In the genomic region with DNA sequence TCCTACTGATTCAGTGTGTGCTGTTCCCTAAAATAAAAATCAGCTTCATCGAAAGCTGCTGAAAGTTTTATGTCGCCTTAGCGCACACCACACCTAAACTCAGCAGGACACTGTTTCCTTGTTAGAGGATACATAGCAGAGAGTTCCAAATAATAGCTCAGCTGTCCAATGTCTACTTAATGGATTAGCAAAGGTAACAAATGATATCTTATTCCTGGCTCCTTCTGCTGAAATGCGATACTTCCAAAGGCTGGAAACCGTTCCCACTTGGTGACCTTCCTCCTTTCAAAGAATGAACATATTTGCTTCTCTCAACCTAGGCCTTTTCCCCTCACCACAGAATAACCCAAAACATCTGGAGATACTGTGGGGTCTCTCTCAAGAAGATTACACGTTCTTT, we compare ENCODE assay signal across 17 cellular contexts.
"Had no signal": no experiment of that assay in that cellular context is flagged by ENCODE, and none has a peak within 500 bp of the region (broad histone marks: within the 10 kb centered on the region; RNA-seq: fewer than 3 reads in every experiment).

No MANE protein-coding gene starts in this region.

- H3K27me3 ChIP-seq: esophagus muscularis mucosa, gastrocnemius medialis, right lobe of liver, transverse colon, vagina had no signal

- H3K4me3 ChIP-seq: esophagus muscularis mucosa, gastrocnemius medialis, right lobe of liver, transverse colon, vagina had no signal

- H3K9me3 ChIP-seq: esophagus muscularis mucosa, gastrocnemius medialis, right lobe of liver, transverse colon, vagina had no signal

- H3K27ac ChIP-seq: esophagus muscularis mucosa, gastrocnemius medialis, right lobe of liver, transverse colon, vagina, WERI-Rb-1 had no signal

- H3K36me3 ChIP-seq: gastrocnemius medialis, right lobe of liver, transverse colon, vagina, WERI-Rb-1 had no signal

- DNase-seq: activated CD4-positive, alpha-beta T cell treated with anti-CD3 and anti-CD28 coated beads for 1 hour; activated CD8-positive, alpha-beta memory T cell treated with anti-CD3 and anti-CD28 coated beads, Interleukin-2, amount 50 U/mL, for 4 hours; activated naive CD4-positive, alpha-beta T cell; activated T-cell treated with anti-CD3 and anti-CD28 coated beads, Interleukin-2, amount 50 U/mL, for 4 hours; central memory CD4-positive, alpha-beta T cell; dermis blood vessel endothelial cell; effector CD8-positive, alpha-beta T cell; gastrocnemius medialis; hypothalamus; nucleus accumbens; posterior cingulate gyrus; right lobe of liver; small intestine; transverse colon; WERI-Rb-1 had no signal

- H3K4me1 ChIP-seq: esophagus muscularis mucosa, gastrocnemius medialis, right lobe of liver, transverse colon, vagina had no signal

- ATAC-seq: activated T-cell treated with anti-CD3 and anti-CD28 coated beads, Interleukin-2, amount 50 U/mL, for 4 hours; gastrocnemius medialis; right lobe of liver had no signal
